Comparison of ENCODE assay signal across 1 cellular context in genomic region chr9:134138292-134138691, GRCh38.
TF ChIP-seq lines count a peak whose summit lies in the region.

No MANE protein-coding gene starts in this region.

TF ChIP-seq in A549, 52 proteins besides CTCF, POLR2A, EP300 and RAD21 (continued from another document):
- TF ChIP-seq BCL3 (IDR thresholded peaks at IDR 0.05) (no peak), TFCP2L1 (CRISPR knock-in tag; IDR thresholded peaks at IDR 0.05) (no peak), HOXA7 (CRISPR knock-in tag; IDR thresholded peaks at IDR 0.05) (no peak)
